ENCODE assay signal across 37 cellular contexts in the genomic region with DNA sequence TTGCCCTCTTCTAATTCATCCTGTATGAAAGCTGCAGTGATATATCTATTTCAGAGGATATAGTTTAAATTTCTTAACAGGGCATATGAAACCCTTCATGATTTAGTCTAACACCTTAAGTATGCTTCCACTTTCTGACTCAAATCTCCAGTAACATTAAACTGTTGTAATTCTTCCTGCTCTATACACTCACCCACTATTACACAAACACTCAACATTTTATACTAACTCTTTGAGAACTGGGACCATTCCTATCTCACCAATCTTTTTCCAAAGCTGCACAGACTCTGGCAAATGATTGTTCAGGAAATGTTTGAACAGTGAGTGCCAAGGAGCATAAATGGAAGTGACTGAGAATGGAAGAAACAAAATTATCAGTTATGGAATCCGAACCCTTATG.
"Had no signal": no experiment of that assay in that cellular context is flagged by ENCODE, and none has a peak within 500 bp of the region (broad histone marks: within the 10 kb centered on the region; RNA-seq: fewer than 3 reads in every experiment).

No MANE protein-coding gene starts in this region.

- H3K4me1 ChIP-seq: SJSA1 had no signal

- H3K9me3 Mint-ChIP-seq: activated naive CD4-positive, alpha-beta T cell treated with anti-CD3 and anti-CD28 coated beads, Interleukin-2, amount 10 ng/mL, durations not matched to agents 7 days and 5 days; activated naive CD8-positive, alpha-beta T cell treated with anti-CD3 and anti-CD28 coated beads, Interleukin-2, amount 50 U/mL, for 24 hours; brain; T-cell had no signal

- H3K9me3 ChIP-seq: Peyer's patch, SJSA1, SK-N-SH had no signal

- DNase-seq: activated CD4-positive, alpha-beta memory T cell treated with anti-CD3 and anti-CD28 coated beads, Interleukin-2, amount 10 ng/mL, durations not matched to agents 7 days and 5 days; activated CD4-positive, alpha-beta T cell treated with anti-CD3 and anti-CD28 coated beads for 1 hour; activated CD4-positive, alpha-beta T cell treated with anti-CD3 and anti-CD28 coated beads for 48 hours; activated CD4-positive, CD25-positive, alpha-beta regulatory T cell; activated CD8-positive, alpha-beta memory T cell treated with anti-CD3 and anti-CD28 coated beads for 24 hours; activated CD8-positive, alpha-beta memory T cell treated with anti-CD3 and anti-CD28 coated beads, Interleukin-2, amount 10 ng/mL, durations not matched to agents 7 days and 5 days; activated CD8-positive, alpha-beta memory T cell treated with anti-CD3 and anti-CD28 coated beads, Interleukin-2, amount 50 U/mL, for 48 hours; activated effector memory CD4-positive, alpha-beta T cell treated with Interleukin-2 at 50 U/mL for 16 hours; activated naive CD4-positive, alpha-beta T cell treated with anti-CD3 and anti-CD28 coated beads, Interleukin-2, amount 10 ng/mL, durations not matched to agents 7 days and 5 days; activated naive CD8-positive, alpha-beta T cell treated with anti-CD3 and anti-CD28 coated beads, Interleukin-2, amount 50 U/mL, for 24 hours; activated T-cell treated with anti-CD3 and anti-CD28 coated beads, Interleukin-2, amount 50 U/mL, for 48 hours; anterior cingulate cortex; Karpas-422; KBM-7; NCI-H1048; NCI-H1105 treated with DMSO at 0.1 percent for 48 hours; NCI-H1436; NCI-H1694; NCI-H1930; NCI-H2081 treated with DMSO at 0.1 percent for 48 hours; NCI-H510A; NCI-H526; NCI-H748 treated with DMSO at 0.1 percent for 48 hours; NK-92 treated with Interleukin-12 subunit alpha and Interleukin-12 subunit beta, amount 100 ng/mL, for 24 hours; PC-3; Peyer's patch; RPMI8226; SHP77 treated with DMSO at 0.1 percent for 48 hours; SK-N-SH; T-cell; T-helper 2 cell; T-helper 9 cell; WERI-Rb-1 had no signal

- H3K4me2 ChIP-seq: SK-N-SH had no signal

- H3K9me2 ChIP-seq: SK-N-SH had no signal

- H3K36me3 Mint-ChIP-seq: activated CD8-positive, alpha-beta memory T cell treated with anti-CD3 and anti-CD28 coated beads, Interleukin-2, amount 10 ng/mL, durations not matched to agents 7 days and 5 days; activated naive CD4-positive, alpha-beta T cell treated with anti-CD3 and anti-CD28 coated beads, Interleukin-2, amount 10 ng/mL, durations not matched to agents 7 days and 5 days; activated naive CD8-positive, alpha-beta T cell; brain; T-cell had no signal

- H3K36me3 ChIP-seq: cardiac muscle cell, Peyer's patch, SJSA1, WERI-Rb-1 had no signal

- H3K4me3 Mint-ChIP-seq: activated CD4-positive, alpha-beta memory T cell treated with anti-CD3 and anti-CD28 coated beads, Interleukin-2, amount 10 ng/mL, durations not matched to agents 7 days and 5 days; activated CD8-positive, alpha-beta memory T cell treated with anti-CD3 and anti-CD28 coated beads, Interleukin-2, amount 10 ng/mL, durations not matched to agents 7 days and 5 days; activated naive CD4-positive, alpha-beta T cell treated with anti-CD3 and anti-CD28 coated beads, Interleukin-2, amount 10 ng/mL, durations not matched to agents 7 days and 5 days; activated naive CD8-positive, alpha-beta T cell; activated naive CD8-positive, alpha-beta T cell treated with anti-CD3 and anti-CD28 coated beads, Interleukin-2, amount 50 U/mL, for 24 hours; brain; T-cell had no signal

- H3K27me3 ChIP-seq: cardiac muscle cell, Peyer's patch, SJSA1 had no signal

- H3K27ac Mint-ChIP-seq: activated CD4-positive, alpha-beta memory T cell treated with anti-CD3 and anti-CD28 coated beads, Interleukin-2, amount 10 ng/mL, durations not matched to agents 7 days and 5 days; activated CD8-positive, alpha-beta memory T cell treated with anti-CD3 and anti-CD28 coated beads, Interleukin-2, amount 10 ng/mL, durations not matched to agents 7 days and 5 days; activated naive CD4-positive, alpha-beta T cell treated with anti-CD3 and anti-CD28 coated beads, Interleukin-2, amount 10 ng/mL, durations not matched to agents 7 days and 5 days; activated naive CD8-positive, alpha-beta T cell; activated naive CD8-positive, alpha-beta T cell treated with anti-CD3 and anti-CD28 coated beads, Interleukin-2, amount 50 U/mL, for 24 hours; brain; T-cell had no signal

- H3K27me3 Mint-ChIP-seq: activated CD4-positive, alpha-beta memory T cell treated with anti-CD3 and anti-CD28 coated beads, Interleukin-2, amount 10 ng/mL, durations not matched to agents 7 days and 5 days; activated CD8-positive, alpha-beta memory T cell treated with anti-CD3 and anti-CD28 coated beads, Interleukin-2, amount 10 ng/mL, durations not matched to agents 7 days and 5 days; activated naive CD4-positive, alpha-beta T cell treated with anti-CD3 and anti-CD28 coated beads, Interleukin-2, amount 10 ng/mL, durations not matched to agents 7 days and 5 days; activated naive CD8-positive, alpha-beta T cell; activated naive CD8-positive, alpha-beta T cell treated with anti-CD3 and anti-CD28 coated beads, Interleukin-2, amount 50 U/mL, for 24 hours; brain; T-cell had no signal

- H3K4me3 ChIP-seq: cardiac muscle cell, Peyer's patch, SJSA1 had no signal

- ATAC-seq: activated CD8-positive, alpha-beta memory T cell treated with anti-CD3 and anti-CD28 coated beads, Interleukin-2, amount 10 ng/mL, durations not matched to agents 7 days and 5 days; activated naive CD8-positive, alpha-beta T cell treated with anti-CD3 and anti-CD28 coated beads, Interleukin-2, amount 50 U/mL, for 24 hours; PC-3; T-cell had no signal

- H3K27ac ChIP-seq: cardiac muscle cell, Peyer's patch, SJSA1, WERI-Rb-1 had no signal
